Comparison of ENCODE assay signal across 1 cellular context in the genomic region with DNA sequence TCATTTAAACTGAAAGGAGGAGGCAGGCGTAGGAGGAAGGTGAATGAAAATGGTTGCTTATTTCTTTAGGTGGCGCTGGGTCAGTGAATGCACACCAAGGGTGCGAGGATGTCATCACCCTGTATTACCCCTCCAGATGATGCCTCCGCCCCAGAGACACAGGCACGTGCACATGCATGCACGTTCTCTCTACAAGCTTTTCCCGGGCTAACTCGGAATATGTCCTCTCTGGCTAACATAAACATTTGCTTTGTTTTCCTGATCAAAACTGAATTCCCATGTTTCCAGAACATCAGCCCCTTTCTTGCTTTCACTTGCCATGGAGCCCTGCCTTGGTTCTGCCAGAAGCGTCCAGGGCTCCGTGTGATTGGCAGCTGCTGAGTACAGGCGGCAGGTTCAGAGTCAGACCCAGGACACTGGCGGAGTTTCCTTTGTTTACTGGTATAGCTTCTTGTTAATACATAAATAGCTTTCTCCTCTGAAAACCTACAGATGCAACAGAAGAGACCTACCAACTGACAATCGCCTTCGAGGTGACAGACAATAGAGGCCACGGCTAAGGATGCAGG.
TF ChIP-seq lines count a peak whose summit lies in the region.

No MANE protein-coding gene starts in this region.

TF ChIP-seq in H1, 55 proteins besides CTCF, POLR2A, EP300 and RAD21:
- TF ChIP-seq CREB1 (IDR thresholded peaks at IDR 0.05) = no peak
- TF ChIP-seq SP4 (IDR thresholded peaks at IDR 0.05; ENCODE audit: low read length) = no peak
- TF ChIP-seq YY1 (IDR thresholded peaks at IDR 0.05; ENCODE audit: low read depth, low read length) = no peak
- no peak for TF ChIP-seq TCF12 (IDR thresholded peaks at IDR 0.05; ENCODE audit: low read depth, low read length)
- no peak for TF ChIP-seq KDM4A (IDR thresholded peaks at IDR 0.05; ENCODE audit: low read depth, low read length, severe bottlenecking)
- TF ChIP-seq, protein P1, sequence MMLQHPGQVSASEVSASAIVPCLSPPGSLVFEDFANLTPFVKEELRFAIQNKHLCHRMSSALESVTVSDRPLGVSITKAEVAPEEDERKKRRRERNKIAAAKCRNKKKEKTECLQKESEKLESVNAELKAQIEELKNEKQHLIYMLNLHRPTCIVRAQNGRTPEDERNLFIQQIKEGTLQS (IDR thresholded peaks at IDR 0.05; ENCODE audit: insufficient read depth, low read depth, low read length) = no peak
- no peak for TF ChIP-seq TAF7 (optimal IDR thresholded peaks at IDR 0.05; ENCODE audit: borderline replicate concordance, low read depth, low read length)
- no peak for TF ChIP-seq CHD1 (IDR thresholded peaks at IDR 0.05; ENCODE audit: low read depth, low read length)
- no peak for TF ChIP-seq JUND (IDR thresholded peaks at IDR 0.05; ENCODE audit: low read length)
- no peak for TF ChIP-seq PHF8 (conservative IDR thresholded peaks at IDR 0.05; ENCODE audit: low read depth, low read length)
- TF ChIP-seq ZNF274 (IDR thresholded peaks at IDR 0.05; ENCODE audit: borderline replicate concordance, extremely low read depth, low read length) = no peak
- TF ChIP-seq SRF (IDR thresholded peaks at IDR 0.05; ENCODE audit: low read depth, low read length) = no peak
- TF ChIP-seq SUZ12 (IDR thresholded peaks at IDR 0.05; ENCODE audit: low read length) = no peak
- no peak for TF ChIP-seq CTBP2 (IDR thresholded peaks at IDR 0.05; ENCODE audit: borderline replicate concordance, insufficient read depth, insufficient read length, low read length)
- TF ChIP-seq, protein P2, sequence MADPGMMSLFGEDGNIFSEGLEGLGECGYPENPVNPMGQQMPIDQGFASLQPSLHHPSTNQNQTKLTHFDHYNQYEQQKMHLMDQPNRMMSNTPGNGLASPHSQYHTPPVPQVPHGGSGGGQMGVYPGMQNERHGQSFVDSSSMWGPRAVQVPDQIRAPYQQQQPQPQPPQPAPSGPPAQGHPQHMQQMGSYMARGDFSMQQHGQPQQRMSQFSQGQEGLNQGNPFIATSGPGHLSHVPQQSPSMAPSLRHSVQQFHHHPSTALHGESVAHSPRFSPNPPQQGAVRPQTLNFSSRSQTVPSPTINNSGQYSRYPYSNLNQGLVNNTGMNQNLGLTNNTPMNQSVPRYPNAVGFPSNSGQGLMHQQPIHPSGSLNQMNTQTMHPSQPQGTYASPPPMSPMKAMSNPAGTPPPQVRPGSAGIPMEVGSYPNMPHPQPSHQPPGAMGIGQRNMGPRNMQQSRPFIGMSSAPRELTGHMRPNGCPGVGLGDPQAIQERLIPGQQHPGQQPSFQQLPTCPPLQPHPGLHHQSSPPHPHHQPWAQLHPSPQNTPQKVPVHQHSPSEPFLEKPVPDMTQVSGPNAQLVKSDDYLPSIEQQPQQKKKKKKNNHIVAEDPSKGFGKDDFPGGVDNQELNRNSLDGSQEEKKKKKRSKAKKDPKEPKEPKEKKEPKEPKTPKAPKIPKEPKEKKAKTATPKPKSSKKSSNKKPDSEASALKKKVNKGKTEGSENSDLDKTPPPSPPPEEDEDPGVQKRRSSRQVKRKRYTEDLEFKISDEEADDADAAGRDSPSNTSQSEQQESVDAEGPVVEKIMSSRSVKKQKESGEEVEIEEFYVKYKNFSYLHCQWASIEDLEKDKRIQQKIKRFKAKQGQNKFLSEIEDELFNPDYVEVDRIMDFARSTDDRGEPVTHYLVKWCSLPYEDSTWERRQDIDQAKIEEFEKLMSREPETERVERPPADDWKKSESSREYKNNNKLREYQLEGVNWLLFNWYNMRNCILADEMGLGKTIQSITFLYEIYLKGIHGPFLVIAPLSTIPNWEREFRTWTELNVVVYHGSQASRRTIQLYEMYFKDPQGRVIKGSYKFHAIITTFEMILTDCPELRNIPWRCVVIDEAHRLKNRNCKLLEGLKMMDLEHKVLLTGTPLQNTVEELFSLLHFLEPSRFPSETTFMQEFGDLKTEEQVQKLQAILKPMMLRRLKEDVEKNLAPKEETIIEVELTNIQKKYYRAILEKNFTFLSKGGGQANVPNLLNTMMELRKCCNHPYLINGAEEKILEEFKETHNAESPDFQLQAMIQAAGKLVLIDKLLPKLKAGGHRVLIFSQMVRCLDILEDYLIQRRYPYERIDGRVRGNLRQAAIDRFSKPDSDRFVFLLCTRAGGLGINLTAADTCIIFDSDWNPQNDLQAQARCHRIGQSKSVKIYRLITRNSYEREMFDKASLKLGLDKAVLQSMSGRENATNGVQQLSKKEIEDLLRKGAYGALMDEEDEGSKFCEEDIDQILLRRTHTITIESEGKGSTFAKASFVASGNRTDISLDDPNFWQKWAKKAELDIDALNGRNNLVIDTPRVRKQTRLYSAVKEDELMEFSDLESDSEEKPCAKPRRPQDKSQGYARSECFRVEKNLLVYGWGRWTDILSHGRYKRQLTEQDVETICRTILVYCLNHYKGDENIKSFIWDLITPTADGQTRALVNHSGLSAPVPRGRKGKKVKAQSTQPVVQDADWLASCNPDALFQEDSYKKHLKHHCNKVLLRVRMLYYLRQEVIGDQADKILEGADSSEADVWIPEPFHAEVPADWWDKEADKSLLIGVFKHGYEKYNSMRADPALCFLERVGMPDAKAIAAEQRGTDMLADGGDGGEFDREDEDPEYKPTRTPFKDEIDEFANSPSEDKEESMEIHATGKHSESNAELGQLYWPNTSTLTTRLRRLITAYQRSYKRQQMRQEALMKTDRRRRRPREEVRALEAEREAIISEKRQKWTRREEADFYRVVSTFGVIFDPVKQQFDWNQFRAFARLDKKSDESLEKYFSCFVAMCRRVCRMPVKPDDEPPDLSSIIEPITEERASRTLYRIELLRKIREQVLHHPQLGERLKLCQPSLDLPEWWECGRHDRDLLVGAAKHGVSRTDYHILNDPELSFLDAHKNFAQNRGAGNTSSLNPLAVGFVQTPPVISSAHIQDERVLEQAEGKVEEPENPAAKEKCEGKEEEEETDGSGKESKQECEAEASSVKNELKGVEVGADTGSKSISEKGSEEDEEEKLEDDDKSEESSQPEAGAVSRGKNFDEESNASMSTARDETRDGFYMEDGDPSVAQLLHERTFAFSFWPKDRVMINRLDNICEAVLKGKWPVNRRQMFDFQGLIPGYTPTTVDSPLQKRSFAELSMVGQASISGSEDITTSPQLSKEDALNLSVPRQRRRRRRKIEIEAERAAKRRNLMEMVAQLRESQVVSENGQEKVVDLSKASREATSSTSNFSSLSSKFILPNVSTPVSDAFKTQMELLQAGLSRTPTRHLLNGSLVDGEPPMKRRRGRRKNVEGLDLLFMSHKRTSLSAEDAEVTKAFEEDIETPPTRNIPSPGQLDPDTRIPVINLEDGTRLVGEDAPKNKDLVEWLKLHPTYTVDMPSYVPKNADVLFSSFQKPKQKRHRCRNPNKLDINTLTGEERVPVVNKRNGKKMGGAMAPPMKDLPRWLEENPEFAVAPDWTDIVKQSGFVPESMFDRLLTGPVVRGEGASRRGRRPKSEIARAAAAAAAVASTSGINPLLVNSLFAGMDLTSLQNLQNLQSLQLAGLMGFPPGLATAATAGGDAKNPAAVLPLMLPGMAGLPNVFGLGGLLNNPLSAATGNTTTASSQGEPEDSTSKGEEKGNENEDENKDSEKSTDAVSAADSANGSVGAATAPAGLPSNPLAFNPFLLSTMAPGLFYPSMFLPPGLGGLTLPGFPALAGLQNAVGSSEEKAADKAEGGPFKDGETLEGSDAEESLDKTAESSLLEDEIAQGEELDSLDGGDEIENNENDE (IDR thresholded peaks at IDR 0.05; ENCODE audit: insufficient replicate concordance, low read length) = no peak
- TF ChIP-seq KDM5A (IDR thresholded peaks at IDR 0.05; ENCODE audit: low read length) = no peak
